In genomic region chr12:45730116-45730841, GRCh38 we compare ENCODE assay signal across 8 cellular contexts. TPM values are rescaled to one million over a fixed set of nuclear protein-coding genes. Genes with fewer than 3 reads are reported as not detected.
A peak's percentile ranks its signal among the peaks of the same experiment; 100 is the strongest.
DNase-seq lines count a peak whose midpoint lies in the region; ATAC-seq, FAIRE-seq and TF ChIP-seq lines count a peak whose summit lies in the region.

No MANE protein-coding gene starts in this region.

- ATAC-seq in GM18907 (IDR thresholded peaks at IDR 0.05; ENCODE audit: unreplicated experiment) = no peak
- no peak for ATAC-seq in HG03439 (IDR thresholded peaks at IDR 0.05; ENCODE audit: unreplicated experiment)

- no peak for TF ChIP-seq POLR2A in GM12891 (IDR thresholded peaks at IDR 0.05; ENCODE audit: low read depth, low read length)

- peak; percentile 72 for FAIRE-seq in GM12891 (lab: Jason Lieb, UNC)

- no peak for DNase-seq in GM12891 (ENCODE audit: insufficient read length, low spot score)
- peak; percentile 87 to 92 for DNase-seq in NCI-H1930 (lab: John Stamatoyannopoulos, UW)
- peak; percentile 63 for DNase-seq in activated CD4-positive, CD25-positive, alpha-beta regulatory T cell treated with anti-CD3 and anti-CD28 coated beads, Interleukin-2, amount 50 U/mL, for 72 hours
- DNase-seq in cerebellar cortex (ENCODE audit: low spot score) = peak; percentile 56
- DNase-seq in kidney glomerular epithelial cell (lab: John Stamatoyannopoulos, UW) = peak; percentile 35
- DNase-seq in stimulated activated CD4-positive, alpha-beta T cell treated with anti-CD3 and anti-CD28 coated beads, Interleukin-15, amount 100 ng/mL, for 1 hour (ENCODE audit: low read depth in 1 of 2, low spot score in 1 of 2) = peak; percentile 22 to 33

TF ChIP-seq in GM12891, 5 proteins besides CTCF, POLR2A, EP300 and RAD21:
- TF ChIP-seq SPI1 (IDR thresholded peaks at IDR 0.05; ENCODE audit: low read depth, low read length) = no peak
- peak; percentile 21; the same call in 1 of the 2 replicates for TF ChIP-seq TAF1 (IDR thresholded peaks at IDR 0.05; ENCODE audit: low read depth, low read length)

RNA-seq across cellular contexts. Expression of gene ARID2, which starts 0.8 kb away (rescaled TPM):
- 4.7 TPM for polyA plus RNA-seq in GM12891 (2012; ENCODE audit: low read depth, missing spikeins)
